ENCODE assay signal across 24 cellular contexts in the genomic region with DNA sequence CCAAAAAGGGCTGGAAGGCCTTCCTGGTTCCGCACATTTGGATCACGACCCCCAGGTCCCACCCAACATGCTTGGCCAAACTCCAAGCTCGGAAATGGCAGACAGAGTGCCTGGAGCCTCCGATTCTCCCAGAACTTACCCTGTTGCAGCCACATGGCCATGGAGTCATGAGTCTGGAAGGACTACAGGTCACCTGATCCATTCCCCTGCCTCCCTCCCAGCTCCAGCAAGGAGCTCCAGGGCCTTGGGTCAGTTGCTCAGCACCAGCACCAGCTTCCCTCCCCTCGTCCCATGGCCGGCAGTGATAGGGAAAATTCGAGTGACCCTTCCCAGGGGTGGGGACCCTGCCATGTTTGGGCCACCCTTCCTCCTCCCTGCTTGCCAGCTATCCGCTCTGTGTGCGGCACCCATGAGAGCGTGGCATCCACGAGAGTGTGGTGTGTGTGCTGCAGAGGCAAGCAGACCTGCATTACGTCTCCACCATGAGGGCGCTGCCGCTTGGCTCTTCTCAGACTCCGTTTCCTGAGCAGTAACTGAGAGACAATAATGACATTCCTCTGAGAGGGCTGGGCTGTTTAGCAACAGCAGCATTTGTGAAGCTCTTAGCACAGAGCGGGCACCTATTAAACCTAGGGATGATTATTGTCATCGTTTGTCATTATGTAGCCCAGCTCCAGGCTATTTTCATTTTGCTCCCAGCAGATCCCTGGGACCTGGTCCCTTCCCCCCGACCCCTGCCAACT. TPM values are rescaled to one million over a fixed set of nuclear protein-coding genes. Genes with fewer than 3 reads are reported as not detected.
DNase-seq lines count a peak whose midpoint lies in the region; ATAC-seq and TF ChIP-seq lines count a peak whose summit lies in the region.
"Had no signal": no experiment of that assay in that cellular context is flagged by ENCODE, and none has a peak within 500 bp of the region (broad histone marks: within the 10 kb centered on the region; RNA-seq: fewer than 3 reads in every experiment).

No MANE protein-coding gene starts in this region.

- H3K4me1 ChIP-seq in lower lobe of right lung (no peaks in the 10 kb centered on the region), trophoblast cell (ENCODE audit: control insufficient read depth in 1 of 2, insufficient read depth in 2 of 2, low read length in 2 of 2) (no peaks in the 10 kb centered on the region), PC-3 (ENCODE audit: insufficient read depth, low read length) (0 out of 2 replicates have a peak, but pooled peaks cover 4% of the 10 kb centered on the region), foreskin keratinocyte (no peaks in the 10 kb centered on the region)
- H3K4me1 ChIP-seq: gastrocnemius medialis, SJCRH30 had no signal

- H3K9me3 ChIP-seq in lower lobe of right lung: no peaks in the 10 kb centered on the region
- peaks cover 2% of the 10 kb centered on the region for H3K9me3 ChIP-seq in trophoblast cell (ENCODE audit: insufficient read depth, low read depth, low read length)
- no peaks in the 10 kb centered on the region for H3K9me3 ChIP-seq in PC-3 (ENCODE audit: low read length)
- H3K9me3 ChIP-seq: gastrocnemius medialis, SJCRH30 had no signal

- H3K9ac ChIP-seq in trophoblast cell (ENCODE audit: low read length) (no peak overlapping the region), PC-3 (ENCODE audit: low read length) (no peak overlapping the region)

- CTCF ChIA-PET in PC-3 (lab: Charles Lee): interaction anchor here (0.9 kb wide), 1 partner anchor 17 kb away, joined by 4 read pairs; no protein-coding TSS in a partner anchor

- TF ChIP-seq CTCF in lower lobe of right lung (IDR thresholded peaks at IDR 0.05) (no peak), PC-3 (conservative IDR thresholded peaks at IDR 0.05; ENCODE audit: low read depth, low read length) (no peak), foreskin keratinocyte (conservative IDR thresholded peaks at IDR 0.05) (no peak)

- no peaks in the 10 kb centered on the region for H4K20me1 ChIP-seq in PC-3 (ENCODE audit: low read length)

- H3F3A ChIP-seq in PC-3 (ENCODE audit: low read length, unreplicated experiment): no peaks in the 10 kb centered on the region

- H2AFZ ChIP-seq in trophoblast cell (ENCODE audit: insufficient read depth, low read length, poor library complexity) (no peak overlapping the region), PC-3 (ENCODE audit: low read length) (no peak overlapping the region)
- H2AFZ ChIP-seq: hepatocyte had no signal

- no peak overlapping the region for H3K4me3 ChIP-seq in lower lobe of right lung
- no peak overlapping the region for H3K4me3 ChIP-seq in trophoblast cell (ENCODE audit: low read depth, low read length)
- no peak overlapping the region for H3K4me3 ChIP-seq in PC-3 (ENCODE audit: low read length)
- H3K4me3 ChIP-seq: gastrocnemius medialis, hepatocyte, K562, SJCRH30 had no signal

- WGBS in trophoblast cell (ENCODE audit: extremely low coverage, insufficient coverage, insufficient read length): no CpG with 5 or more reads among the region's 18 CpGs

- intact Hi-C loops in lower lobe of right lung (cut with DNase I) (no loop called here), PC-3 (cut with micrococcal nuclease) (no loop called here)

- no peak overlapping the region for H3K23ac ChIP-seq in trophoblast cell (ENCODE audit: low read length)

- H4K8ac ChIP-seq in trophoblast cell (ENCODE audit: low read depth, low read length): no peak overlapping the region

- H3K18ac ChIP-seq in trophoblast cell (ENCODE audit: low read length): no peak overlapping the region

- H3K79me2 ChIP-seq in trophoblast cell (ENCODE audit: control insufficient read depth, insufficient read depth, low read length, poor library complexity): no peaks in the 10 kb centered on the region
- H3K79me2 ChIP-seq in PC-3 (ENCODE audit: low read length): no peaks in the 10 kb centered on the region
- H3K79me2 ChIP-seq: hepatocyte had no signal

- no peak overlapping the region for H2BK5ac ChIP-seq in trophoblast cell (ENCODE audit: low read depth, low read length, poor library complexity)

- ATAC-seq in lower lobe of right lung (no peak), PC-3 (no peak), foreskin keratinocyte (no peak)
- ATAC-seq: activated T-helper 17 cell treated with anti-CD3 and anti-CD28 coated beads, Interleukin-2, amount 50 U/mL, for 72 hours; gastrocnemius medialis; left cardiac atrium; right cardiac atrium; stimulated activated naive CD8-positive, alpha-beta T cell treated with anti-CD3 and anti-CD28 coated beads, Interleukin-15, amount 100 ng/mL, for 72 hours had no signal

- no peaks in the 10 kb centered on the region for H3K79me1 ChIP-seq in trophoblast cell (ENCODE audit: low read length)

- H3K27ac ChIP-seq in lower lobe of right lung (no peak overlapping the region), trophoblast cell (ENCODE audit: low read depth, low read length) (no peak overlapping the region), PC-3 (ENCODE audit: low read length) (no peak overlapping the region), foreskin keratinocyte (no peak overlapping the region)
- H3K27ac ChIP-seq: gastrocnemius medialis, hepatocyte, SJCRH30, VCaP had no signal

- no peak overlapping the region for H4K91ac ChIP-seq in trophoblast cell (ENCODE audit: low read depth, low read length)

- no peak overlapping the region for H3K4ac ChIP-seq in trophoblast cell (ENCODE audit: low read depth, low read length)

- no peak overlapping the region for H3K14ac ChIP-seq in trophoblast cell (ENCODE audit: low read length)

- H3K36me3 ChIP-seq in lower lobe of right lung (no peaks in the 10 kb centered on the region), trophoblast cell (ENCODE audit: control insufficient read depth in 1 of 2, insufficient read depth in 2 of 2, low read length in 2 of 2) (no peaks in the 10 kb centered on the region), PC-3 (ENCODE audit: low read depth, low read length) (no peaks in the 10 kb centered on the region)
- H3K36me3 ChIP-seq: gastrocnemius medialis, SJCRH30 had no signal

- H4K12ac ChIP-seq in trophoblast cell (ENCODE audit: low read depth, low read length): no peak overlapping the region

- DNase-seq in COLO668 (lab: John Stamatoyannopoulos, UW; ENCODE audit: unreplicated experiment) (peak; percentile 8), NCI-H1092 treated with DMSO at 0.1 percent for 48 hours (lab: John Stamatoyannopoulos, UW) (peak; percentile 24), NCI-H748 (lab: John Stamatoyannopoulos, UW; ENCODE audit: unreplicated experiment) (peak; percentile 64), lower lobe of right lung (peak; percentile 38), trophoblast cell (no peak), RPMI8226 (no peak), PC-3 (no peak), foreskin keratinocyte (no peak)
- DNase-seq: activated CD4-positive, alpha-beta T cell treated with anti-CD3 and anti-CD28 coated beads for 4 hours; activated naive CD4-positive, alpha-beta T cell treated with anti-CD3 and anti-CD28 coated beads, Interleukin-2, amount 10 ng/mL, durations not matched to agents 7 days and 5 days; gastrocnemius medialis; GOT3; left cardiac atrium; mammary epithelial cell; NCI-H2171 treated with DMSO at 0.1 percent for 48 hours; NCI-H526; right cardiac atrium; SJCRH30; stimulated activated naive CD8-positive, alpha-beta T cell treated with anti-CD3 and anti-CD28 coated beads, Interleukin-15, amount 100 ng/mL, for 72 hours; T1000 had no signal

- H3K9me2 ChIP-seq in PC-3 (replicated peaks; ENCODE audit: low read length): no peaks in the 10 kb centered on the region

- no peak overlapping the region for H2BK12ac ChIP-seq in trophoblast cell (ENCODE audit: low read length)

- H2BK120ac ChIP-seq in trophoblast cell (ENCODE audit: insufficient read depth, low read length, poor library complexity): no peak overlapping the region

- peaks cover 21% of the 10 kb centered on the region for H3K27me3 ChIP-seq in lower lobe of right lung (ENCODE audit: low read depth)
- peaks cover 2% of the 10 kb centered on the region for H3K27me3 ChIP-seq in trophoblast cell (ENCODE audit: insufficient read depth, low read length)
- H3K27me3 ChIP-seq in PC-3 (ENCODE audit: low read length): peaks cover 62% of the 10 kb centered on the region
- H3K27me3 ChIP-seq in foreskin keratinocyte: peaks cover 3% of the 10 kb centered on the region

- POLR2A ChIA-PET in PC-3 (lab: Charles Lee; ENCODE audit: unreplicated experiment): interaction anchor here (0.6 kb wide), 1 partner anchor 418 kb away, joined by 7 read pairs; no protein-coding TSS in a partner anchor

- BruUV-seq in PC-3 (replicated peaks; lab: Mats Ljungman, UMichigan): no TSS peak

- no peak overlapping the region for H3K4me2 ChIP-seq in trophoblast cell (ENCODE audit: low read length)
- H3K4me2 ChIP-seq in PC-3 (ENCODE audit: low read length): no peak overlapping the region
- H3K4me2 ChIP-seq: hepatocyte had no signal

- H2AK5ac ChIP-seq in trophoblast cell (ENCODE audit: low read length): no peak overlapping the region

RNA-seq across cellular contexts. Expression of a gene that starts 21.3 kb away (rescaled TPM):
- total RNA-seq in lower lobe of right lung (701 TPM), PC-3 (2014; rRNA removed) (2,878 and 3,689 TPM in 2 replicates), foreskin keratinocyte (1,782 and 1,801 TPM in 2 replicates)
- polyA plus RNA-seq in trophoblast cell (2013): 3,156 and 3,255 TPM in 2 replicates
- 2,904 and 3,003 TPM in 2 replicates for polyA plus RNA-seq in foreskin keratinocyte

RNA-seq across cellular contexts. Expression of a gene that starts 31.2 kb away (rescaled TPM):
- total RNA-seq in lower lobe of right lung (7.7 TPM), PC-3 (2014; rRNA removed) (17.6 and 21.0 TPM in 2 replicates), foreskin keratinocyte (1.8 and 3.1 TPM in 2 replicates)
- 2.8 and 3.0 TPM in 2 replicates for polyA plus RNA-seq in trophoblast cell (2013)
- 1.4 and 1.8 TPM in 2 replicates for polyA plus RNA-seq in foreskin keratinocyte

Comparison
In these comparisons a context has a peak if more than half of its experiments do, and no peak if none do; other contexts are left out.
1. DNase-seq: peak in COLO668 (single experiment), NCI-H1092 treated with DMSO at 0.1 percent for 48 hours (single experiment), NCI-H748 (single experiment) and lower lobe of right lung (single experiment); none in trophoblast cell (0 of 2), RPMI8226 (single experiment), PC-3 (single experiment) and foreskin keratinocyte (0 of 2).